Comparison of ENCODE assay signal across 1 cellular context in genomic region chr3:19146685-19147650, GRCh38.
TF ChIP-seq lines count a peak whose summit lies in the region.

No MANE protein-coding gene starts in this region.

TF ChIP-seq in IMR-90, 13 proteins besides CTCF, POLR2A, EP300 and RAD21:
- TF ChIP-seq USF2 (IDR thresholded peaks at IDR 0.05; ENCODE audit: low read depth, low read length): no peak
- peak; percentile 45; the same call in 1 of the 2 replicates for TF ChIP-seq MAZ (IDR thresholded peaks at IDR 0.05; ENCODE audit: borderline replicate concordance, low read depth, low read length)
- TF ChIP-seq MXI1 (IDR thresholded peaks at IDR 0.05; ENCODE audit: borderline replicate concordance, low read depth, low read length): no peak
- no peak for TF ChIP-seq RFX5 (IDR thresholded peaks at IDR 0.05; ENCODE audit: low read depth, low read length)
